1 cellular context compared by ENCODE assay signal in the genomic region with DNA sequence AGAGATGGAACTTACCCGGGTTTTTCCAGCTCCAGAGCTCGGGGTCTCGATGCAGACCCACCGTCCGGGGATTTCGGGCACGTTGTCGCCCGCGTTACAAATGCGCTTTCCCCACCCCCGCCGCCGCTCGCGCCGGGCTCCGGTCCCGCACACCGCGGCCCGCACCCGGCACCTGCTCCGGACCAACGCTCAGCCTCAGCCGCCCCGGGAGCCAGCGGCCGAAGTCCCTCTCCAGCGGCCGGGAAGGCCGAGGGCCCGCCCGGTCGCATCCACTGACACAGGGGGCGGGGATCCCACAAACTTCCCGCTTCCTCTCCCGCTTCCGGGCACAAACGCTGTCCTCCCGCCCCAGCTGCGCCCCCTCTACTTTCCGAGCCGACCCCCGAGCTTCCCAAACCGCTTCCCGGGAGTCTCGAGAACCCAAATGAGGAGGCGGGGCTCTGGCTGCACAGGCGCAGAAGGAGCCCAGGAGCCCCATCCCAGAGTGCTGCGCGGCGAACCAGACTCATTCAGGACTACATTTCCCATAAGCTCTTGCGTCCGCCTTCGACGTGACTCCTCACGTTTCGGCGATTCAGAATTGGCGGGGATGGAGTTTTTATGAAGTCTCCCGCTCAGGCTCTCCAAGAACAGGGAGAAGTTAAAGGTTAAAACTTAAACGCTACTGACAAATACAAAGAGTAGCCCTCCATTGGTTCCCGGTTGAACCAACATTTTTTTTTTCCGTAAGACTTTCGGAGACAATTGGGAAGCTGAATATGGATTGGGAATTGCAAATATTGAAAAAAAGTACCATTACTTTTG.
A peak's percentile ranks its signal among the peaks of the same experiment; 100 is the strongest.
TF ChIP-seq lines count a peak whose summit lies in the region.

A gene (minus strand): TSS at position 442 of the 804 bp plus-strand sequence. CDS start 2,553 bp downstream, outside the sequence.

TF ChIP-seq in HepG2, 621 proteins besides CTCF, POLR2A, EP300 and RAD21 (continued from another document and continues in another):
- peak; percentile 56 for TF ChIP-seq HOXA5 (CRISPR knock-in tag; IDR thresholded peaks at IDR 0.05)
- TF ChIP-seq, protein P1, sequence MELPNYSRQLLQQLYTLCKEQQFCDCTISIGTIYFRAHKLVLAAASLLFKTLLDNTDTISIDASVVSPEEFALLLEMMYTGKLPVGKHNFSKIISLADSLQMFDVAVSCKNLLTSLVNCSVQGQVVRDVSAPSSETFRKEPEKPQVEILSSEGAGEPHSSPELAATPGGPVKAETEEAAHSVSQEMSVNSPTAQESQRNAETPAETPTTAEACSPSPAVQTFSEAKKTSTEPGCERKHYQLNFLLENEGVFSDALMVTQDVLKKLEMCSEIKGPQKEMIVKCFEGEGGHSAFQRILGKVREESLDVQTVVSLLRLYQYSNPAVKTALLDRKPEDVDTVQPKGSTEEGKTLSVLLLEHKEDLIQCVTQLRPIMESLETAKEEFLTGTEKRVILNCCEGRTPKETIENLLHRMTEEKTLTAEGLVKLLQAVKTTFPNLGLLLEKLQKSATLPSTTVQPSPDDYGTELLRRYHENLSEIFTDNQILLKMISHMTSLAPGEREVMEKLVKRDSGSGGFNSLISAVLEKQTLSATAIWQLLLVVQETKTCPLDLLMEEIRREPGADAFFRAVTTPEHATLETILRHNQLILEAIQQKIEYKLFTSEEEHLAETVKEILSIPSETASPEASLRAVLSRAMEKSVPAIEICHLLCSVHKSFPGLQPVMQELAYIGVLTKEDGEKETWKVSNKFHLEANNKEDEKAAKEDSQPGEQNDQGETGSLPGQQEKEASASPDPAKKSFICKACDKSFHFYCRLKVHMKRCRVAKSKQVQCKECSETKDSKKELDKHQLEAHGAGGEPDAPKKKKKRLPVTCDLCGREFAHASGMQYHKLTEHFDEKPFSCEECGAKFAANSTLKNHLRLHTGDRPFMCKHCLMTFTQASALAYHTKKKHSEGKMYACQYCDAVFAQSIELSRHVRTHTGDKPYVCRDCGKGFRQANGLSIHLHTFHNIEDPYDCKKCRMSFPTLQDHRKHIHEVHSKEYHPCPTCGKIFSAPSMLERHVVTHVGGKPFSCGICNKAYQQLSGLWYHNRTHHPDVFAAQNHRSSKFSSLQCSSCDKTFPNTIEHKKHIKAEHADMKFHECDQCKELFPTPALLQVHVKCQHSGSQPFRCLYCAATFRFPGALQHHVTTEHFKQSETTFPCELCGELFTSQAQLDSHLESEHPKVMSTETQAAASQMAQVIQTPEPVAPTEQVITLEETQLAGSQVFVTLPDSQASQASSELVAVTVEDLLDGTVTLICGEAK (IDR thresholded peaks at IDR 0.05), result no peak
- TF ChIP-seq, protein P1 (CRISPR knock-in tag; IDR thresholded peaks at IDR 0.05), result peak; percentile 41; the same call in 1 of the 2 replicates
- peak; percentile 56; the same call in 1 of the 2 replicates for TF ChIP-seq RFXAP (CRISPR knock-in tag; IDR thresholded peaks at IDR 0.05; ENCODE audit: borderline replicate concordance)
- TF ChIP-seq, protein P2, sequence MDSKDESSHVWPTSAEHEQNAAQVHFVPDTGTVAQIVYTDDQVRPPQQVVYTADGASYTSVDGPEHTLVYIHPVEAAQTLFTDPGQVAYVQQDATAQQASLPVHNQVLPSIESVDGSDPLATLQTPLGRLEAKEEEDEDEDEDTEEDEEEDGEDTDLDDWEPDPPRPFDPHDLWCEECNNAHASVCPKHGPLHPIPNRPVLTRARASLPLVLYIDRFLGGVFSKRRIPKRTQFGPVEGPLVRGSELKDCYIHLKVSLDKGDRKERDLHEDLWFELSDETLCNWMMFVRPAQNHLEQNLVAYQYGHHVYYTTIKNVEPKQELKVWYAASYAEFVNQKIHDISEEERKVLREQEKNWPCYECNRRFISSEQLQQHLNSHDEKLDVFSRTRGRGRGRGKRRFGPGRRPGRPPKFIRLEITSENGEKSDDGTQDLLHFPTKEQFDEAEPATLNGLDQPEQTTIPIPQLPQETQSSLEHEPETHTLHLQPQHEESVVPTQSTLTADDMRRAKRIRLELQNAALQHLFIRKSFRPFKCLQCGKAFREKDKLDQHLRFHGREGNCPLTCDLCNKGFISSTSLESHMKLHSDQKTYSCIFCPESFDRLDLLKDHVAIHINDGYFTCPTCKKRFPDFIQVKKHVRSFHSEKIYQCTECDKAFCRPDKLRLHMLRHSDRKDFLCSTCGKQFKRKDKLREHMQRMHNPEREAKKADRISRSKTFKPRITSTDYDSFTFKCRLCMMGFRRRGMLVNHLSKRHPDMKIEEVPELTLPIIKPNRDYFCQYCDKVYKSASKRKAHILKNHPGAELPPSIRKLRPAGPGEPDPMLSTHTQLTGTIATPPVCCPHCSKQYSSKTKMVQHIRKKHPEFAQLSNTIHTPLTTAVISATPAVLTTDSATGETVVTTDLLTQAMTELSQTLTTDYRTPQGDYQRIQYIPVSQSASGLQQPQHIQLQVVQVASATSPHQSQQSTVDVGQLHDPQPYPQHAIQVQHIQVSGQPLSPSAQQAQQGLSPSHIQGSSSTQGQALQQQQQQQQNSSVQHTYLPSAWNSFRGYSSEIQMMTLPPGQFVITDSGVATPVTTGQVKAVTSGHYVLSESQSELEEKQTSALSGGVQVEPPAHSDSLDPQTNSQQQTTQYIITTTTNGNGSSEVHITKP (CRISPR knock-in tag; IDR thresholded peaks at IDR 0.05; ENCODE audit: low read depth), result peak; percentile 83; the same call in 1 of the 2 replicates
- TF ChIP-seq ZNF326 (CRISPR knock-in tag; IDR thresholded peaks at IDR 0.05; ENCODE audit: borderline replicate concordance), result no peak
- TF ChIP-seq PHF21A (CRISPR knock-in tag; IDR thresholded peaks at IDR 0.05), result peak; percentile 64; the same call in 1 of the 2 replicates
- no peak for TF ChIP-seq ZNF569 (CRISPR knock-in tag; IDR thresholded peaks at IDR 0.05; ENCODE audit: borderline replicate concordance)
- TF ChIP-seq, protein P3, sequence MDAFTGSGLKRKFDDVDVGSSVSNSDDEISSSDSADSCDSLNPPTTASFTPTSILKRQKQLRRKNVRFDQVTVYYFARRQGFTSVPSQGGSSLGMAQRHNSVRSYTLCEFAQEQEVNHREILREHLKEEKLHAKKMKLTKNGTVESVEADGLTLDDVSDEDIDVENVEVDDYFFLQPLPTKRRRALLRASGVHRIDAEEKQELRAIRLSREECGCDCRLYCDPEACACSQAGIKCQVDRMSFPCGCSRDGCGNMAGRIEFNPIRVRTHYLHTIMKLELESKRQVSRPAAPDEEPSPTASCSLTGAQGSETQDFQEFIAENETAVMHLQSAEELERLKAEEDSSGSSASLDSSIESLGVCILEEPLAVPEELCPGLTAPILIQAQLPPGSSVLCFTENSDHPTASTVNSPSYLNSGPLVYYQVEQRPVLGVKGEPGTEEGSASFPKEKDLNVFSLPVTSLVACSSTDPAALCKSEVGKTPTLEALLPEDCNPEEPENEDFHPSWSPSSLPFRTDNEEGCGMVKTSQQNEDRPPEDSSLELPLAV (CRISPR knock-in tag; conservative IDR thresholded peaks at IDR 0.05; ENCODE audit: low read depth), result no peak
- TF ChIP-seq XRCC5 (optimal IDR thresholded peaks at IDR 0.05; ENCODE audit: low read length), result peak; percentile 84
- TF ChIP-seq ZNF891 (CRISPR knock-in tag; IDR thresholded peaks at IDR 0.05), result peak; percentile 53; the same call in 1 of the 2 replicates
- TF ChIP-seq ZNF430 (CRISPR knock-in tag; IDR thresholded peaks at IDR 0.05), result no peak; the same call in 1 of the 2 replicates
- no peak for TF ChIP-seq NBN (conservative IDR thresholded peaks at IDR 0.05)
- TF ChIP-seq ELF1 (CRISPR knock-in tag; IDR thresholded peaks at IDR 0.05), result peak; percentile 69
- TF ChIP-seq, protein P4, sequence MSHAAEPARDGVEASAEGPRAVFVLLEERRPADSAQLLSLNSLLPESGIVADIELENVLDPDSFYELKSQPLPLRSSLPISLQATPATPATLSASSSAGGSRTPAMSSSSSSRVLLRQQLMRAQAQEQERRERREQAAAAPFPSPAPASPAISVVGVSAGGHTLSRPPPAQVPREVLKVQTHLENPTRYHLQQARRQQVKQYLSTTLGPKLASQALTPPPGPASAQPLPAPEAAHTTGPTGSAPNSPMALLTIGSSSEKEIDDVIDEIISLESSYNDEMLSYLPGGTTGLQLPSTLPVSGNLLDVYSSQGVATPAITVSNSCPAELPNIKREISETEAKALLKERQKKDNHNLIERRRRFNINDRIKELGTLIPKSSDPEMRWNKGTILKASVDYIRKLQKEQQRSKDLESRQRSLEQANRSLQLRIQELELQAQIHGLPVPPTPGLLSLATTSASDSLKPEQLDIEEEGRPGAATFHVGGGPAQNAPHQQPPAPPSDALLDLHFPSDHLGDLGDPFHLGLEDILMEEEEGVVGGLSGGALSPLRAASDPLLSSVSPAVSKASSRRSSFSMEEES (CRISPR knock-in tag; IDR thresholded peaks at IDR 0.05), result peak; percentile 48; the same call in 1 of the 2 replicates
- 0 out of 2 replicates have a peak, but pooled peaks have one; percentile 38 for TF ChIP-seq ZSCAN31 (CRISPR knock-in tag; IDR thresholded peaks at IDR 0.05; ENCODE audit: low read depth)
- peak; percentile 76; the same call in 1 of the 2 replicates for TF ChIP-seq KDM5A (IDR thresholded peaks at IDR 0.05; ENCODE audit: borderline replicate concordance, low read length)
- no peak for TF ChIP-seq CBX1 (IDR thresholded peaks at IDR 0.05; ENCODE audit: low read depth)
- 0 out of 2 replicates have a peak, but pooled peaks have one; percentile 16 for TF ChIP-seq MEIS2 (CRISPR knock-in tag; IDR thresholded peaks at IDR 0.05)
- TF ChIP-seq SP4 (CRISPR knock-in tag; IDR thresholded peaks at IDR 0.05), result peak; percentile 69
- TF ChIP-seq SAFB2 (CRISPR knock-in tag; IDR thresholded peaks at IDR 0.05; ENCODE audit: borderline replicate concordance, low read depth), result no peak
- TF ChIP-seq, protein P5, sequence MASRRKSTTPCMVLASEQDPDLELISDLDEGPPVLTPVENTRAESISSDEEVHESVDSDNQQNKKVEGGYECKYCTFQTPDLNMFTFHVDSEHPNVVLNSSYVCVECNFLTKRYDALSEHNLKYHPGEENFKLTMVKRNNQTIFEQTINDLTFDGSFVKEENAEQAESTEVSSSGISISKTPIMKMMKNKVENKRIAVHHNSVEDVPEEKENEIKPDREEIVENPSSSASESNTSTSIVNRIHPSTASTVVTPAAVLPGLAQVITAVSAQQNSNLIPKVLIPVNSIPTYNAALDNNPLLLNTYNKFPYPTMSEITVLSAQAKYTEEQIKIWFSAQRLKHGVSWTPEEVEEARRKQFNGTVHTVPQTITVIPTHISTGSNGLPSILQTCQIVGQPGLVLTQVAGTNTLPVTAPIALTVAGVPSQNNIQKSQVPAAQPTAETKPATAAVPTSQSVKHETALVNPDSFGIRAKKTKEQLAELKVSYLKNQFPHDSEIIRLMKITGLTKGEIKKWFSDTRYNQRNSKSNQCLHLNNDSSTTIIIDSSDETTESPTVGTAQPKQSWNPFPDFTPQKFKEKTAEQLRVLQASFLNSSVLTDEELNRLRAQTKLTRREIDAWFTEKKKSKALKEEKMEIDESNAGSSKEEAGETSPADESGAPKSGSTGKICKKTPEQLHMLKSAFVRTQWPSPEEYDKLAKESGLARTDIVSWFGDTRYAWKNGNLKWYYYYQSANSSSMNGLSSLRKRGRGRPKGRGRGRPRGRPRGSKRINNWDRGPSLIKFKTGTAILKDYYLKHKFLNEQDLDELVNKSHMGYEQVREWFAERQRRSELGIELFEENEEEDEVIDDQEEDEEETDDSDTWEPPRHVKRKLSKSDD (CRISPR knock-in tag; IDR thresholded peaks at IDR 0.05; ENCODE audit: low read depth), result peak; percentile 65; the same call in 1 of the 2 replicates
- no peak for TF ChIP-seq NR2F6 (IDR thresholded peaks at IDR 0.05)
- TF ChIP-seq NR2F6 (CRISPR knock-in tag; IDR thresholded peaks at IDR 0.05), result 0 out of 2 replicates have a peak, but pooled peaks have one; percentile 22
- no peak for TF ChIP-seq ISX (CRISPR knock-in tag; conservative IDR thresholded peaks at IDR 0.05)
- 0 out of 2 replicates have a peak, but pooled peaks have one; percentile 75 for TF ChIP-seq HDAC2 (CRISPR knock-in tag; IDR thresholded peaks at IDR 0.05)
- peak; percentile 74; the same call in 1 of the 2 replicates for TF ChIP-seq REPIN1 (CRISPR knock-in tag; IDR thresholded peaks at IDR 0.05; ENCODE audit: borderline replicate concordance, low read depth)
- no peak for TF ChIP-seq MATR3 (CRISPR knock-in tag; IDR thresholded peaks at IDR 0.05)
- peak; percentile 45; the same call in 1 of the 2 replicates for TF ChIP-seq ZNF768 (CRISPR knock-in tag; IDR thresholded peaks at IDR 0.05)
- no peak for TF ChIP-seq ZNF530 (CRISPR knock-in tag; IDR thresholded peaks at IDR 0.05; ENCODE audit: low read depth)
- TF ChIP-seq HDAC1 (CRISPR knock-in tag; IDR thresholded peaks at IDR 0.05), result 0 out of 2 replicates have a peak, but pooled peaks have one; percentile 76
- TF ChIP-seq ATF1 (CRISPR knock-in tag; IDR thresholded peaks at IDR 0.05), result peak; percentile 78; the same call in 1 of the 2 replicates
- TF ChIP-seq HCFC1 (IDR thresholded peaks at IDR 0.05; ENCODE audit: low read depth, low read length), result peak; percentile 82
- peak; percentile 65 for TF ChIP-seq ZNF441 (CRISPR knock-in tag; IDR thresholded peaks at IDR 0.05; ENCODE audit: borderline replicate concordance)
- TF ChIP-seq ZNF264 (CRISPR knock-in tag; IDR thresholded peaks at IDR 0.05), result no peak
- TF ChIP-seq ZNF670 (CRISPR knock-in tag; IDR thresholded peaks at IDR 0.05; ENCODE audit: borderline replicate concordance), result 0 out of 2 replicates have a peak, but pooled peaks have one; percentile 15
